ENCODE assay signal across 17 cellular contexts in the genomic region with DNA sequence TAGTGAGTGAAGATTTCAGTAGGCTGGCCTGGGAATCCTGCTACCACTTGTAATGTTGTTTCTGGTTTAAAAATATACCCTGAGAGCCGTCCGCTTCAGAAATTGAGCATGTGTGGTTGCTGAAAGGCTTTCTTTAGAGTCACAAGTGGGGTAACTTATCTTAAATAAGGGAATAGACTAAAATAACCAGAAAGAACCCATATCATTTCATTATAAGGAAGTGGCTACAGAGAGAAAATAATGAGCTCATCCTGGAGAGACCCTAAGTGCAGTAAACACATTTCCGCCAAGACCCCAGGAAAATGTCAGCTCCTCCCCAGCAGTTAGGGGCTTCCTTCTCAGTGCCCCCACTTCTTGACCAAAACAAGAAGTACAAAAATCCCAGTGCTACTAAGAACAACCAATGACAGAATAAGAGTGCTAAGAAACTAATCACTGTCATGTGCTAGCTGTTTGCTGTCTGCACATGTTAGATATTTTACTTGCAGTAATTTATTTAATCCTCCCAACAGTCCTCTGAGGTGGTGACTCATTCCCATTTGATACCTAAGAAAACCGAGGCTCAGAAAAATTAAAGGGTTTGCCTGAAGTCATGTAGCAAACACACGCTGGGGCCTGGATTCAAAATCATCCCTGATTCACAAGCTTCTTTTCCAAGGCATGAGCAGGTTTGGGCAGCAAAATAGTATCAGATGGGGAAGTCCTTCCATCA.
DNase-seq lines count a peak whose midpoint lies in the region; ATAC-seq and TF ChIP-seq lines count a peak whose summit lies in the region.
"Had no signal": no experiment of that assay in that cellular context is flagged by ENCODE, and none has a peak within 500 bp of the region (broad histone marks: within the 10 kb centered on the region; RNA-seq: fewer than 3 reads in every experiment).

No MANE protein-coding gene starts in this region.

- H3K9ac ChIP-seq in endodermal cell (ENCODE audit: extremely low read depth, low read length, poor library complexity, severe bottlenecking) = no peak overlapping the region
- H3K9ac ChIP-seq: neural progenitor cell had no signal

- POLR2A ChIA-PET in HEK293 (lab: Yijun Ruan, JAX) = no interaction called here

- no peaks in the 10 kb centered on the region for H3K27me3 Mint-ChIP-seq in stimulated activated naive CD8-positive, alpha-beta T cell treated with anti-CD3 and anti-CD28 coated beads, Interleukin-15, Interleukin-2, amounts not matched to agents 100 ng/mL and 50 ng/mL, for 24 hours
- H3K27me3 Mint-ChIP-seq in stimulated activated naive CD8-positive, alpha-beta T cell treated with anti-CD3 and anti-CD28 coated beads, Interleukin-15, amount 100 ng/mL, for 72 hours = no peaks in the 10 kb centered on the region
- H3K27me3 Mint-ChIP-seq in endodermal cell (ENCODE audit: insufficient read depth) = no peaks in the 10 kb centered on the region
- H3K27me3 Mint-ChIP-seq: activated CD4-positive, alpha-beta T cell treated with anti-CD3 and anti-CD28 coated beads, Interleukin-2, amount 10 ng/mL, durations not matched to agents 7 days and 5 days; activated naive CD4-positive, alpha-beta T cell treated with anti-CD3 and anti-CD28 coated beads, Interleukin-2, amount 50 U/mL, for 24 hours had no signal

- no peak overlapping the region for H3K4me3 Mint-ChIP-seq in stimulated activated naive CD8-positive, alpha-beta T cell treated with anti-CD3 and anti-CD28 coated beads, Interleukin-15, Interleukin-2, amounts not matched to agents 100 ng/mL and 50 ng/mL, for 24 hours
- H3K4me3 Mint-ChIP-seq in stimulated activated naive CD8-positive, alpha-beta T cell treated with anti-CD3 and anti-CD28 coated beads, Interleukin-15, amount 100 ng/mL, for 72 hours = no peak overlapping the region
- H3K4me3 Mint-ChIP-seq in endodermal cell = no peak overlapping the region
- H3K4me3 Mint-ChIP-seq: activated CD4-positive, alpha-beta T cell treated with anti-CD3 and anti-CD28 coated beads, Interleukin-2, amount 10 ng/mL, durations not matched to agents 7 days and 5 days; activated naive CD4-positive, alpha-beta T cell treated with anti-CD3 and anti-CD28 coated beads, Interleukin-2, amount 50 U/mL, for 24 hours; activated T-cell treated with anti-CD3 and anti-CD28 coated beads, Interleukin-2, amount 50 U/mL, for 4 hours; neural progenitor cell had no signal

- intact Hi-C loops in lower leg skin (cut with DNase I; ENCODE audit: low total_unique reads) = no loop called here

- DNase-seq in stimulated activated naive CD8-positive, alpha-beta T cell treated with anti-CD3 and anti-CD28 coated beads, Interleukin-15, amount 100 ng/mL, for 72 hours = no peak
- peak; percentile 39 for DNase-seq in epithelial cell of proximal tubule (ENCODE audit: low read depth)
- no peak for DNase-seq in NCI-H524 (lab: John Stamatoyannopoulos, UW)
- DNase-seq in endodermal cell = no peak
- DNase-seq in lower leg skin (ENCODE audit: low spot score in 2 of 2) = no peak
- DNase-seq: activated CD4-positive, alpha-beta T cell treated with anti-CD3 and anti-CD28 coated beads, Interleukin-2, amount 10 ng/mL, durations not matched to agents 7 days and 5 days; activated T-cell treated with anti-CD3 and anti-CD28 coated beads, Interleukin-2, amount 50 U/mL, for 4 hours; Caco-2; NCI-H1694 treated with DMSO at 0.1 percent for 48 hours; NCI-H345; stimulated activated naive CD8-positive, alpha-beta T cell treated with anti-CD3 and anti-CD28 coated beads, Interleukin-15, Interleukin-2, amounts not matched to agents 100 U/mL and 50 U/mL, for 24 hours had no signal

- H3K36me3 Mint-ChIP-seq in stimulated activated naive CD8-positive, alpha-beta T cell treated with anti-CD3 and anti-CD28 coated beads, Interleukin-15, Interleukin-2, amounts not matched to agents 100 ng/mL and 50 ng/mL, for 24 hours (ENCODE audit: low read depth) = no peaks in the 10 kb centered on the region
- H3K36me3 Mint-ChIP-seq in endodermal cell (ENCODE audit: low read depth) = no peaks in the 10 kb centered on the region
- H3K36me3 Mint-ChIP-seq: neural progenitor cell had no signal

- ATAC-seq in stimulated activated naive CD8-positive, alpha-beta T cell treated with anti-CD3 and anti-CD28 coated beads, Interleukin-15, amount 100 ng/mL, for 72 hours = no peak
- ATAC-seq in HG03469 (IDR thresholded peaks at IDR 0.05; ENCODE audit: unreplicated experiment) = no peak
- ATAC-seq: activated T-cell treated with anti-CD3 and anti-CD28 coated beads, Interleukin-2, amount 50 U/mL, for 4 hours; stimulated activated naive CD8-positive, alpha-beta T cell treated with anti-CD3 and anti-CD28 coated beads, Interleukin-15, Interleukin-2, amounts not matched to agents 100 U/mL and 50 U/mL, for 24 hours had no signal

- no peak overlapping the region for H3K27ac ChIP-seq in HEK293 (ENCODE audit: extremely low read depth, low read depth, low read length)
- no peak overlapping the region for H3K27ac ChIP-seq in endodermal cell (ENCODE audit: low read depth, low read length)
- H3K27ac ChIP-seq: neural progenitor cell, vagina had no signal

- no peaks in the 10 kb centered on the region for H3K9me3 Mint-ChIP-seq in stimulated activated naive CD8-positive, alpha-beta T cell treated with anti-CD3 and anti-CD28 coated beads, Interleukin-15, Interleukin-2, amounts not matched to agents 100 ng/mL and 50 ng/mL, for 24 hours
- peaks cover 5 to 6% of the 10 kb centered on the region in 2 donors for H3K9me3 Mint-ChIP-seq in stimulated activated naive CD8-positive, alpha-beta T cell treated with anti-CD3 and anti-CD28 coated beads, Interleukin-15, amount 100 ng/mL, for 72 hours
- H3K9me3 Mint-ChIP-seq in endodermal cell = peaks cover 11% of the 10 kb centered on the region
- H3K9me3 Mint-ChIP-seq: activated naive CD4-positive, alpha-beta T cell treated with anti-CD3 and anti-CD28 coated beads, Interleukin-2, amount 50 U/mL, for 24 hours had no signal

- H3K36me3 ChIP-seq in HEK293 (ENCODE audit: control insufficient read depth in 2 of 2, insufficient read depth in 1 of 2, low read length in 2 of 2) = no peaks in the 10 kb centered on the region
- H3K36me3 ChIP-seq in endodermal cell (ENCODE audit: control insufficient read depth, insufficient read depth, low read length) = no peaks in the 10 kb centered on the region
- H3K36me3 ChIP-seq: neural progenitor cell, vagina had no signal

- peak overlapping the region; percentile 1 for H3K27ac Mint-ChIP-seq in stimulated activated naive CD8-positive, alpha-beta T cell treated with anti-CD3 and anti-CD28 coated beads, Interleukin-15, Interleukin-2, amounts not matched to agents 100 ng/mL and 50 ng/mL, for 24 hours
- no peak overlapping the region for H3K27ac Mint-ChIP-seq in stimulated activated naive CD8-positive, alpha-beta T cell treated with anti-CD3 and anti-CD28 coated beads, Interleukin-15, amount 100 ng/mL, for 72 hours
- H3K27ac Mint-ChIP-seq in endodermal cell = no peak overlapping the region
- H3K27ac Mint-ChIP-seq: activated CD4-positive, alpha-beta T cell treated with anti-CD3 and anti-CD28 coated beads, Interleukin-2, amount 10 ng/mL, durations not matched to agents 7 days and 5 days; neural progenitor cell had no signal

- 86 to 94% methylated on average over 2 to 5 of the region's 5 CpGs for WGBS in endodermal cell (ENCODE audit: insufficient coverage in 1 of 2, insufficient read length in 1 of 2), 2 experiments
- WGBS in lower leg skin, 2 donors = 69 to 74% methylated on average over 5 of the region's 5 CpGs

- no peaks in the 10 kb centered on the region for H3K9me3 ChIP-seq in HEK293 (ENCODE audit: control insufficient read depth, insufficient read depth, low read depth, low read length)
- H3K9me3 ChIP-seq in endodermal cell (ENCODE audit: control insufficient read depth, low read length) = peaks cover 3% of the 10 kb centered on the region
- H3K9me3 ChIP-seq: Caco-2 had no signal

- peaks cover 28% of the 10 kb centered on the region for H3K4me1 Mint-ChIP-seq in stimulated activated naive CD8-positive, alpha-beta T cell treated with anti-CD3 and anti-CD28 coated beads, Interleukin-15, Interleukin-2, amounts not matched to agents 100 ng/mL and 50 ng/mL, for 24 hours (ENCODE audit: low read depth)
- H3K4me1 Mint-ChIP-seq in stimulated activated naive CD8-positive, alpha-beta T cell treated with anti-CD3 and anti-CD28 coated beads, Interleukin-15, amount 100 ng/mL, for 72 hours = peaks cover 6% of the 10 kb centered on the region
- H3K4me1 Mint-ChIP-seq in endodermal cell = peaks cover 5% of the 10 kb centered on the region

- TF ChIP-seq CTCF in HEK293 (tag by site-specific recombination; IDR thresholded peaks at IDR 0.05) (no peak), epithelial cell of proximal tubule (conservative IDR thresholded peaks at IDR 0.05; ENCODE audit: low read depth, low read length) (no peak), endodermal cell (conservative IDR thresholded peaks at IDR 0.05) (no peak), lower leg skin (IDR thresholded peaks at IDR 0.05) (no peak)

- CTCF ChIA-PET in HEK293 (lab: Yijun Ruan, JAX) = no interaction called here

- TF ChIP-seq POLR2A in lower leg skin (IDR thresholded peaks at IDR 0.05) = no peak

- H3K27me3 ChIP-seq in endodermal cell (ENCODE audit: control insufficient read depth, insufficient read depth, low read length, poor library complexity, severe bottlenecking) = no peaks in the 10 kb centered on the region
- H3K27me3 ChIP-seq: neural progenitor cell, vagina had no signal

- H3K4me1 ChIP-seq in HEK293 (ENCODE audit: control insufficient read depth, insufficient read depth, low read length) (peaks cover 6% of the 10 kb centered on the region; the same call in 1 of the 2 replicates), endodermal cell (ENCODE audit: control insufficient read depth, insufficient read depth, low read length) (no peaks in the 10 kb centered on the region)
- H3K4me1 ChIP-seq: Caco-2, neural progenitor cell had no signal

- no peak overlapping the region for H3K4me3 ChIP-seq in HEK293 (ENCODE audit: low read depth, low read length)
- no peak overlapping the region for H3K4me3 ChIP-seq in epithelial cell of proximal tubule (ENCODE audit: low read depth, low read length)
- no peak overlapping the region for H3K4me3 ChIP-seq in endodermal cell (ENCODE audit: low read length)
- no peak overlapping the region for H3K4me3 ChIP-seq in lower leg skin (ENCODE audit: low read depth, poor library complexity, severe bottlenecking)
- H3K4me3 ChIP-seq: neural progenitor cell, vagina had no signal

TF ChIP-seq in HEK293, 187 proteins besides CTCF, POLR2A, EP300 and RAD21:
- TF ChIP-seq ZNF140 (tag by site-specific recombination; IDR thresholded peaks at IDR 0.05) = no peak
- TF ChIP-seq ZNF660 (tag by site-specific recombination; IDR thresholded peaks at IDR 0.05) = peak; percentile 89
